17 cellular contexts compared by ENCODE assay signal in genomic region chr9:69397384-69398214, GRCh38.
DNase-seq lines count a peak whose midpoint lies in the region; ATAC-seq and TF ChIP-seq lines count a peak whose summit lies in the region.
"Had no signal": no experiment of that assay in that cellular context is flagged by ENCODE, and none has a peak within 500 bp of the region (broad histone marks: within the 10 kb centered on the region; RNA-seq: fewer than 3 reads in every experiment).

No MANE protein-coding gene starts in this region.

- no peaks in the 10 kb centered on the region for H3K27me3 ChIP-seq in esophagus squamous epithelium
- H3K27me3 ChIP-seq in thoracic aorta (replicated peaks; ENCODE audit: insufficient read depth), result no peaks in the 10 kb centered on the region
- H3K27me3 ChIP-seq: colonic mucosa, transverse colon had no signal

- H3K4me3 ChIP-seq in esophagus squamous epithelium (peak overlapping the region in 1 of 4 donors; percentile 23), thoracic aorta (peak overlapping the region; percentile 40)
- H3K4me3 ChIP-seq: colonic mucosa, smooth muscle cell, transverse colon had no signal

- TF ChIP-seq POLR2A in esophagus squamous epithelium (IDR thresholded peaks at IDR 0.05), result no peak

- peak; percentile 9 for DNase-seq in DMS 273 (lab: John Stamatoyannopoulos, UW; ENCODE audit: unreplicated experiment)
- DNase-seq in DMS 273 treated with DMSO at 0.1 percent for 48 hours (lab: John Stamatoyannopoulos, UW), result no peak
- no peak for DNase-seq in esophagus squamous epithelium (lab: John Stamatoyannopoulos, UW)
- peak; percentile 46 for DNase-seq in midbrain (lab: John Stamatoyannopoulos, UW)
- no peak for DNase-seq in thoracic aorta (ENCODE audit: low spot score)
- no peak for DNase-seq in stimulated activated naive CD4-positive, alpha-beta T cell (lab: John Stamatoyannopoulos, UW)
- no peak for DNase-seq in SIG-M5 (lab: John Stamatoyannopoulos, UW)
- DNase-seq in AML-193 (lab: John Stamatoyannopoulos, UW), result no peak
- DNase-seq: activated naive CD4-positive, alpha-beta T cell; colonic mucosa; HFFc6; naive B cell; NCI-H1105; NCI-H526; transverse colon had no signal

- intact Hi-C loops in esophagus squamous epithelium (cut with DNase I), result no loop called here

- H3K9me3 ChIP-seq in esophagus squamous epithelium, result no peaks in the 10 kb centered on the region
- no peaks in the 10 kb centered on the region for H3K9me3 ChIP-seq in thoracic aorta
- H3K9me3 ChIP-seq: colonic mucosa, transverse colon had no signal

- H3K4me1 ChIP-seq in esophagus squamous epithelium (peaks cover 0 to 18% (median 5%) of the 10 kb centered on the region in 3 donors), thoracic aorta (ENCODE audit: control insufficient read depth in 1 of 2, low read depth in 2 of 2) (peaks cover 4 to 22% of the 10 kb centered on the region in 2 donors)
- H3K4me1 ChIP-seq: colonic mucosa, transverse colon had no signal

- WGBS in esophagus squamous epithelium, 2 donors, result 16 to 39% methylated on average over 11 of the region's 12 CpGs

- ATAC-seq in thoracic aorta (ENCODE audit: insufficient number of reproducible peaks, low FRiP score, low read depth), result no peak

- TF ChIP-seq CTCF in esophagus squamous epithelium (IDR thresholded peaks at IDR 0.05), result no peak
- no peak for TF ChIP-seq CTCF in thoracic aorta (IDR thresholded peaks at IDR 0.05)

- no peaks in the 10 kb centered on the region for H3K36me3 ChIP-seq in esophagus squamous epithelium
- H3K36me3 ChIP-seq in thoracic aorta, result no peaks in the 10 kb centered on the region
- H3K36me3 ChIP-seq: colonic mucosa, transverse colon had no signal

- H3K27ac ChIP-seq in esophagus squamous epithelium (peak overlapping the region in 3 of 4 donors; percentile 35 to 64 (median 51)), thoracic aorta (no peak overlapping the region)
- H3K27ac ChIP-seq: 22Rv1, colonic mucosa, transverse colon had no signal

Comparison
In these comparisons a context has a peak if more than half of its experiments do, and no peak if none do; other contexts are left out.
1. DNase-seq: peak in DMS 273 (single experiment) and midbrain (single experiment); none in DMS 273 treated with DMSO at 0.1 percent for 48 hours (single experiment), esophagus squamous epithelium (single experiment), thoracic aorta (single experiment), stimulated activated naive CD4-positive, alpha-beta T cell (0 of 6), SIG-M5 (single experiment) and AML-193 (0 of 2).
2. H3K27ac ChIP-seq: peak in esophagus squamous epithelium (3 of 4); none in thoracic aorta (0 of 2).